Comparison of ENCODE assay signal across 20 cellular contexts in genomic region chrX:121558886-121559285, GRCh38.
"Had no signal": no experiment of that assay in that cellular context is flagged by ENCODE, and none has a peak within 500 bp of the region (broad histone marks: within the 10 kb centered on the region; RNA-seq: fewer than 3 reads in every experiment).

No MANE protein-coding gene starts in this region.

- ATAC-seq: activated T-cell treated with anti-CD3 and anti-CD28 coated beads, Interleukin-2, amount 50 U/mL, for 4 hours; T-helper 17 cell had no signal

- H3K4me2 ChIP-seq: PC-9 had no signal

- H2AFZ ChIP-seq: PC-9 had no signal

- H3K27ac ChIP-seq: PC-9, VCaP had no signal

- DNase-seq: activated CD4-positive, alpha-beta memory T cell treated with anti-CD3 and anti-CD28 coated beads for 36 hours; activated CD4-positive, alpha-beta T cell treated with anti-CD3 and anti-CD28 coated beads, Interleukin-2, amount 10 ng/mL, durations not matched to agents 7 days and 5 days; activated CD4-positive, CD25-positive, alpha-beta regulatory T cell; activated CD8-positive, alpha-beta memory T cell treated with anti-CD3 and anti-CD28 coated beads for 24 hours; activated effector memory CD4-positive, alpha-beta T cell treated with anti-CD3 and anti-CD28 coated beads, Interleukin-2, amount 50 U/mL, for 16 hours; activated naive CD4-positive, alpha-beta T cell treated with Interleukin-2 at 50 U/mL for 16 hours; activated naive CD8-positive, alpha-beta T cell treated with anti-CD3 and anti-CD28 coated beads for 36 hours; activated T-cell treated with anti-CD3 and anti-CD28 coated beads, Interleukin-2, amount 50 U/mL, for 4 hours; cerebellar nuclear complex; NCI-H1105; NCI-H1436; NCI-H1694 treated with DMSO at 0.1 percent for 48 hours; NCI-H2029 treated with DMSO at 0.1 percent for 48 hours; NCI-H510A treated with DMSO at 0.1 percent for 48 hours; PC-9; SIG-M5; T-helper 17 cell; T-helper 9 cell had no signal

- FAIRE-seq: colon had no signal

- H3K4me3 ChIP-seq: PC-9 had no signal
